2 cellular contexts compared by ENCODE assay signal in genomic region chr15:81097116-81097892, GRCh38.
TF ChIP-seq lines count a peak whose summit lies in the region.

No MANE protein-coding gene starts in this region.

TF ChIP-seq in SK-N-SH, 30 proteins besides CTCF, POLR2A, EP300 and RAD21:
- TF ChIP-seq ZBTB33 (IDR thresholded peaks at IDR 0.05; ENCODE audit: borderline replicate concordance, low read depth) (no peak), GABPA (IDR thresholded peaks at IDR 0.05; ENCODE audit: low read depth) (no peak), SIN3A (IDR thresholded peaks at IDR 0.05; ENCODE audit: borderline replicate concordance, low read depth, low read length) (no peak), EZH2phosphoT487 (IDR thresholded peaks at IDR 0.05; ENCODE audit: borderline replicate concordance, low read depth) (no peak), CHD2 (IDR thresholded peaks at IDR 0.05; ENCODE audit: low read length, partially characterized antibody) (no peak), TEAD4 (IDR thresholded peaks at IDR 0.05; ENCODE audit: borderline replicate concordance, insufficient read depth) (no peak), NRF1 (IDR thresholded peaks at IDR 0.05; ENCODE audit: low read depth, low read length) (no peak), RFX5 (IDR thresholded peaks at IDR 0.05; ENCODE audit: low read length) (no peak)

TF ChIP-seq in SK-N-SH treated with all-trans-retinoic acid at 6 μM for 48 hours, 23 proteins besides CTCF, POLR2A, EP300 and RAD21 (continued from another document):
- TF ChIP-seq CSRNP3 (CRISPR knock-in tag; IDR thresholded peaks at IDR 0.05) (no peak), RARB (CRISPR knock-in tag; IDR thresholded peaks at IDR 0.05) (no peak), TOX (CRISPR knock-in tag; IDR thresholded peaks at IDR 0.05; ENCODE audit: borderline replicate concordance) (no peak), ZNF565 (CRISPR knock-in tag; conservative IDR thresholded peaks at IDR 0.05; ENCODE audit: low read depth) (no peak), ESRRG (CRISPR knock-in tag; IDR thresholded peaks at IDR 0.05) (no peak), PATZ1 (CRISPR knock-in tag; IDR thresholded peaks at IDR 0.05; ENCODE audit: borderline replicate concordance) (no peak), TSHZ2 (CRISPR knock-in tag; IDR thresholded peaks at IDR 0.05) (no peak), GLIS3 (CRISPR knock-in tag; IDR thresholded peaks at IDR 0.05) (no peak), ZNF70 (CRISPR knock-in tag; IDR thresholded peaks at IDR 0.05) (no peak), BACH2 (CRISPR knock-in tag; IDR thresholded peaks at IDR 0.05; ENCODE audit: borderline replicate concordance) (no peak), SNAI2 (CRISPR knock-in tag; IDR thresholded peaks at IDR 0.05) (no peak), CREB5 (CRISPR knock-in tag; IDR thresholded peaks at IDR 0.05; ENCODE audit: low read depth) (no peak), TCF4 (CRISPR knock-in tag; IDR thresholded peaks at IDR 0.05; ENCODE audit: borderline replicate concordance) (no peak), ZC3H10 (CRISPR knock-in tag; IDR thresholded peaks at IDR 0.05) (no peak), OSR1 (CRISPR knock-in tag; IDR thresholded peaks at IDR 0.05) (no peak)
